In the genomic region with DNA sequence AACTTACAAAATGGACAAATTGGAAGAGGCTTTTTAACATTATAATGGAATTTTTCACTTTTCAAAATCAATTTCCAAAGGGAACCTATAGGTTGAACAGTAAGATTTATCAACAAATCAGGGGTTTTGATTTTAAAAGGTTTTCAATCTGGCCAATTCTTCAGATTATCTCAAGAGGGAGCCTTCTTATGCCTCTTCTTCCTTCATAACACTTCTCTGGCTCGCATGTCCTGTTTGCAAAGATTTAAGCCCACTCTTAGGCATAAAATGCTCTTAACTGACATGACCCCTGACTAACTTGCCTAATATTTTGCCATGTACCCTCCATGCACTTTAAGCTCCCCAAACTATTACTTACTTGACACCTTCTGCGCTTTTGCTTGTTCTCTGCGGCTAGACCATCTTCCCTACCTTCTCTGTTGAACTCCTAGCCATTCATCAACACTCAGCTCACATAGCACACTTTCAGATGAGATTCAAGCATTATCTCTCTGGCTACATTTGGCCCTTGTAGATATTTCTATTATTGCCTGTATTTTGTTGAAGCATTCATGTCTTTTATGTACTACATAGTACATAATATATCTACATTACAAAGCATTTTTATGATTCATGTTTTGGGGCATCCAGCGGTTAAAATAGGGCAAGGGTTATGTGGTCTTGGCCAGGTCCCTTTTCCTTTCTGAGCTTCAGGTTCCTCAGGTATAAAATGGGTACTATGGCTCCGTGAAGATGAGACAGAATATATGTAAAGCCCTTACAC, we compare ENCODE assay signal across 8 cellular contexts. TPM values are rescaled to one million over a fixed set of nuclear protein-coding genes. Genes with fewer than 3 reads are reported as not detected.
DNase-seq lines count a peak whose midpoint lies in the region; ATAC-seq and TF ChIP-seq lines count a peak whose summit lies in the region.

No MANE protein-coding gene starts in this region.

- H3K4me3 ChIP-seq in right atrium auricular region, result peak overlapping the region; percentile 88 to 90
- peak overlapping the region; percentile 86 for H3K4me3 ChIP-seq in WI38 (ENCODE audit: low read depth, low read length)
- peak overlapping the region; percentile 73 to 95 for H3K4me3 ChIP-seq in gastroesophageal sphincter
- peak overlapping the region; percentile 86 to 88 (median 86) for H3K4me3 ChIP-seq in gastrocnemius medialis

- TF ChIP-seq POLR2A in gastroesophageal sphincter (IDR thresholded peaks at IDR 0.05) (no peak), gastrocnemius medialis (IDR thresholded peaks at IDR 0.05) (no peak)

- H3K4me1 ChIP-seq in right atrium auricular region (peaks cover 0 to 33% of the 10 kb centered on the region in 2 donors), gastroesophageal sphincter (peaks cover 4 to 41% (median 28%) of the 10 kb centered on the region in 3 donors), gastrocnemius medialis (peaks cover 32 to 35% of the 10 kb centered on the region in 2 donors)

- no peak for TF ChIP-seq EP300 in gastroesophageal sphincter (IDR thresholded peaks at IDR 0.05)

- H3K27me3 ChIP-seq in right atrium auricular region (no peaks in the 10 kb centered on the region), gastroesophageal sphincter (no peaks in the 10 kb centered on the region), gastrocnemius medialis (no peaks in the 10 kb centered on the region)

- H3K36me3 ChIP-seq in right atrium auricular region (no peaks in the 10 kb centered on the region), gastroesophageal sphincter (peaks cover 0 to 15% of the 10 kb centered on the region in 2 donors), gastrocnemius medialis (peaks cover 0 to 7% of the 10 kb centered on the region in 2 donors)

- H3K9me3 ChIP-seq in right atrium auricular region (no peaks in the 10 kb centered on the region), gastroesophageal sphincter (no peaks in the 10 kb centered on the region), gastrocnemius medialis (no peaks in the 10 kb centered on the region)

- DNase-seq in right atrium auricular region (ENCODE audit: low spot score) (no peak), cardiac septum (ENCODE audit: low spot score) (no peak), gastrocnemius medialis (no peak), HuH-7 (ENCODE audit: low spot score) (no peak)
- DNase-seq in activated CD4-positive, alpha-beta T cell treated with anti-CD3 and anti-CD28 coated beads, Interleukin-2, amount 50 U/mL, for 1 hour, result no peak

- in situ Hi-C loops in gastrocnemius medialis (cut with MboI; ENCODE audit: low sequenced_read_pairs in 4 of 4), result loop anchor here in 2 of 4 donors (10.0 to 25.0 kb wide), 3 partner anchors 98 to 214 kb away; a partner anchor contains a TSS

- WGBS in gastroesophageal sphincter (ENCODE audit: low coverage in 1 of 2), 2 donors, result 33 to 45% methylated on average over 5 of the region's 5 CpGs

- no peak for ATAC-seq in gastroesophageal sphincter
- ATAC-seq in gastrocnemius medialis, result no peak
- ATAC-seq in HG02588 (IDR thresholded peaks at IDR 0.05; ENCODE audit: unreplicated experiment), result no peak

- H3K27ac ChIP-seq in right atrium auricular region, result peak overlapping the region; percentile 99 to 100
- peak overlapping the region; percentile 93 to 100 (median 98) for H3K27ac ChIP-seq in gastroesophageal sphincter
- peak overlapping the region; percentile 98 to 100 (median 99) for H3K27ac ChIP-seq in gastrocnemius medialis

- intact Hi-C loops in cardiac septum (cut with DNase I), result loop anchor here (5.0 to 10.0 kb wide), 2 partner anchors 96 to 212 kb away; a partner anchor contains a TSS
- intact Hi-C loops in gastrocnemius medialis (cut with DNase I; ENCODE audit: low total_unique reads), result loop anchor here (1.0 to 5.0 kb wide), 5 partner anchors 96 to 366 kb away; a partner anchor contains a TSS

- TF ChIP-seq CTCF in right atrium auricular region (IDR thresholded peaks at IDR 0.05) (peak in 1 of 2 donors; percentile 14), WI38 (IDR thresholded peaks at IDR 0.05; ENCODE audit: low read depth, low read length) (no peak), gastroesophageal sphincter (IDR thresholded peaks at IDR 0.05) (peak in 2 of 4 experiments; percentile 10 to 19), gastrocnemius medialis (IDR thresholded peaks at IDR 0.05 in 4 of 5, conservative IDR thresholded peaks at IDR 0.05 in 1 of 5) (no peak)

RNA-seq across cellular contexts. Expression of a gene that starts 1.0 kb away (rescaled TPM):
- total RNA-seq in right atrium auricular region (10 to 100 TPM; 40.7 to 41.5 TPM), cardiac septum (182 TPM), gastroesophageal sphincter (10 to 100 TPM; 45.4 to 65.3 (median 56.4) TPM), gastrocnemius medialis (10 to 100 TPM; 46.3 to 85.6 (median 68.3) TPM)
